20 cellular contexts compared by ENCODE assay signal in the genomic region with DNA sequence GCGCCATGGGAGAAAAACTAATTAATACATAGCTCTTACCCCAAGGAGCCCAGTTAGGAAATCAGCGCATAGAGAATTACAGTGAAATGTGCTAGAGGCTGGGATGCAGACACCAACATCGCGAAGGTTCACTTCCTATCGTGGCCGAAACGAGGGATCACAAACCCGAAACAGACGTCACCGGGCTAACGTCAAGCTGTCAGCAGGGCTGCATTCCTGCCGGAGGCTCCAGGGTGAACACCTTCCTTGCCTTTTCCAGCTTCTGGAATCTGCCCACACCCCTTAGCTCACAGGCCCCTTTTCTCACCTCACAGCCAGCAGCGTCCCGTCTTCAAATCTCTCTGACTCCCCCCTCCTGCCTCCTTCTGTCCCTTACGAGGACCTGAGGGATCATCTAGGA. TPM values are rescaled to one million over a fixed set of nuclear protein-coding genes. Genes with fewer than 3 reads are reported as not detected.
"Had no signal": no experiment of that assay in that cellular context is flagged by ENCODE, and none has a peak within 500 bp of the region (broad histone marks: within the 10 kb centered on the region; RNA-seq: fewer than 3 reads in every experiment).

No MANE protein-coding gene starts in this region.

- H3K36me3 ChIP-seq: ascending aorta, gastrocnemius medialis, neutrophil, thoracic aorta had no signal

- H3K27ac Mint-ChIP-seq: activated naive CD4-positive, alpha-beta T cell treated with anti-CD3 and anti-CD28 coated beads, Interleukin-2, amount 50 U/mL, for 24 hours; activated T-cell treated with anti-CD3 and anti-CD28 coated beads, Interleukin-2, amount 50 U/mL, for 72 hours; memory B cell; naive thymus-derived CD4-positive, alpha-beta T cell; stimulated activated memory B cell treated with anti-CD40 and anti-IgM and Interleukin-4, amounts not matched to agents 10 μg/mL and 1 μg/mL and 100 μg/mL, for 72 hours; T-helper 17 cell had no signal

- DNase-seq: activated CD4-positive, alpha-beta T cell treated with anti-CD3 and anti-CD28 coated beads, Interleukin-2, amount 50 U/mL, for 48 hours; activated gamma-delta T cell; activated T-cell treated with anti-CD3 and anti-CD28 coated beads, Interleukin-2, amount 50 U/mL, for 72 hours; erythroblast; gastrocnemius medialis; kidney glomerular epithelial cell; left ventricle myocardium superior; naive thymus-derived CD4-positive, alpha-beta T cell; stimulated activated CD4-positive, alpha-beta T cell treated with anti-CD3 and anti-CD28 coated beads, Interleukin-4, amount 100 ng/mL, for 24 hours; T-helper 17 cell had no signal

- H3K27me3 ChIP-seq: ascending aorta had no signal

- H3K4me1 Mint-ChIP-seq: activated naive CD4-positive, alpha-beta T cell treated with anti-CD3 and anti-CD28 coated beads, Interleukin-2, amount 50 U/mL, for 24 hours; memory B cell; stimulated activated memory B cell treated with anti-CD40 and anti-IgM and Interleukin-4, amounts not matched to agents 10 μg/mL and 1 μg/mL and 100 μg/mL, for 72 hours had no signal

- H3K79me2 ChIP-seq: parathyroid adenoma had no signal

- ATAC-seq: activated T-cell treated with anti-CD3 and anti-CD28 coated beads, Interleukin-2, amount 50 U/mL, for 72 hours; gastrocnemius medialis; left ventricle myocardium superior; naive thymus-derived CD4-positive, alpha-beta T cell; sciatic nerve; stimulated activated memory B cell treated with anti-CD40 and anti-IgM and Interleukin-4, amounts not matched to agents 10 μg/mL and 1 μg/mL and 100 μg/mL, for 72 hours; T-helper 17 cell had no signal

- H2AFZ ChIP-seq: parathyroid adenoma had no signal

- H3K36me3 Mint-ChIP-seq: memory B cell; stimulated activated memory B cell treated with anti-CD40 and anti-IgM and Interleukin-4, amounts not matched to agents 10 μg/mL and 1 μg/mL and 100 μg/mL, for 72 hours had no signal

- H3K9me3 ChIP-seq: ascending aorta, gastrocnemius medialis, neutrophil, thoracic aorta had no signal

- H3K27me3 Mint-ChIP-seq: activated naive CD4-positive, alpha-beta T cell treated with anti-CD3 and anti-CD28 coated beads, Interleukin-2, amount 50 U/mL, for 24 hours had no signal

- H3K27ac ChIP-seq: ascending aorta, coronary artery, gastrocnemius medialis, neutrophil, parathyroid adenoma, thoracic aorta had no signal

- H3K4me3 ChIP-seq: ascending aorta, coronary artery, gastrocnemius medialis, thoracic aorta had no signal

- H3K4me1 ChIP-seq: ascending aorta, gastrocnemius medialis, parathyroid adenoma had no signal

- H3K9ac ChIP-seq: parathyroid adenoma had no signal

- H3K4me3 Mint-ChIP-seq: activated naive CD4-positive, alpha-beta T cell treated with anti-CD3 and anti-CD28 coated beads, Interleukin-2, amount 50 U/mL, for 24 hours; activated T-cell treated with anti-CD3 and anti-CD28 coated beads, Interleukin-2, amount 50 U/mL, for 72 hours; memory B cell; naive thymus-derived CD4-positive, alpha-beta T cell; stimulated activated memory B cell treated with anti-CD40 and anti-IgM and Interleukin-4, amounts not matched to agents 10 μg/mL and 1 μg/mL and 100 μg/mL, for 72 hours; T-helper 17 cell had no signal

RNA-seq across cellular contexts. Expression of gene GP5, which starts 13.0 kb away (rescaled TPM):
- total RNA-seq: left ventricle myocardium superior had no signal

RNA-seq across cellular contexts. Expression of gene LRRC15, which starts 16.5 kb away (rescaled TPM):
- total RNA-seq: activated T-cell treated with anti-CD3 and anti-CD28 coated beads, Interleukin-2, amount 50 U/mL, for 72 hours; ascending aorta; naive thymus-derived CD4-positive, alpha-beta T cell; T-helper 17 cell had no signal
- polyA plus RNA-seq: naive thymus-derived CD4-positive, alpha-beta T cell had no signal

RNA-seq across cellular contexts. Expression of gene CPN2, which starts 34.9 kb away (rescaled TPM):
- total RNA-seq: activated T-cell treated with anti-CD3 and anti-CD28 coated beads, Interleukin-2, amount 50 U/mL, for 72 hours; ascending aorta; naive thymus-derived CD4-positive, alpha-beta T cell; sciatic nerve; T-helper 17 cell; thoracic aorta; urinary bladder had no signal
- polyA plus RNA-seq: naive thymus-derived CD4-positive, alpha-beta T cell had no signal
